8 cellular contexts compared by ENCODE assay signal in genomic region chr5:177369050-177369912, GRCh38. TPM values are rescaled to one million over a fixed set of nuclear protein-coding genes. Genes with fewer than 3 reads are reported as not detected.
DNase-seq lines count a peak whose midpoint lies in the region; ATAC-seq and TF ChIP-seq lines count a peak whose summit lies in the region.

No MANE protein-coding gene starts in this region.

- peak in 7 of 9 donors; percentile 45 to 64 (median 53) for TF ChIP-seq CTCF in heart right ventricle (IDR thresholded peaks at IDR 0.05)
- peak; percentile 86 for TF ChIP-seq CTCF in OCI-LY1 (IDR thresholded peaks at IDR 0.05; ENCODE audit: low read length)
- TF ChIP-seq CTCF in cardiac fibroblast (IDR thresholded peaks at IDR 0.05; ENCODE audit: low read depth, low read length), result peak; percentile 82
- peak; percentile 40 to 49 (median 45) for TF ChIP-seq CTCF in nephron (IDR thresholded peaks at IDR 0.05; ENCODE audit: unreplicated experiment in 3 of 3)

- DNase-seq in heart right ventricle, result no peak
- no peak for DNase-seq in Right ventricle myocardium superior
- DNase-seq in cardiac fibroblast (ENCODE audit: low read depth in 2 of 2), result peak; percentile 25 to 32
- DNase-seq in ureter (ENCODE audit: low spot score), result no peak
- DNase-seq in NCI-H1436 (lab: John Stamatoyannopoulos, UW), result no peak
- no peak for DNase-seq in NCI-H2171 treated with DMSO at 0.1 percent for 48 hours (lab: John Stamatoyannopoulos, UW)

- no peaks in the 10 kb centered on the region for H3K9me3 ChIP-seq in heart right ventricle
- no peaks in the 10 kb centered on the region for H3K9me3 ChIP-seq in OCI-LY1 (ENCODE audit: low read length)

- H3K27ac ChIP-seq in heart right ventricle (no peak overlapping the region), OCI-LY1 (ENCODE audit: low read depth, low read length, poor library complexity, severe bottlenecking) (peak overlapping the region; percentile 75)

- H4K20me1 ChIP-seq in OCI-LY1 (ENCODE audit: insufficient read depth, low read length), result no peaks in the 10 kb centered on the region

- peaks cover 3% of the 10 kb centered on the region for H3K36me3 Mint-ChIP-seq in nephron (ENCODE audit: low read depth)

- H3K79me2 ChIP-seq in OCI-LY1 (ENCODE audit: insufficient read depth, low read length), result no peaks in the 10 kb centered on the region

- H3K27ac Mint-ChIP-seq in nephron, result peak overlapping the region; percentile 49 to 93 (median 67)

- H3K4me3 ChIP-seq in heart right ventricle (no peak overlapping the region), OCI-LY1 (ENCODE audit: low read depth, low read length, poor library complexity, severe bottlenecking) (no peak overlapping the region), cardiac fibroblast (replicated peaks in 1 of 2; ENCODE audit: low read depth in 2 of 2, low read length in 2 of 2) (no peak overlapping the region)

- peaks cover 37% of the 10 kb centered on the region for H3K4me1 Mint-ChIP-seq in nephron

- no peaks in the 10 kb centered on the region for H3K27me3 Mint-ChIP-seq in nephron (ENCODE audit: low read depth)

- H2AFZ ChIP-seq in OCI-LY1 (ENCODE audit: low read length), result no peak overlapping the region

- intact Hi-C loops in heart right ventricle (cut with DNase I) (loop anchor here in 2 of 10 donors (10.0 kb wide), 2 partner anchors 54 to 254 kb away; partner anchors contain the start of gene MXD3 (in 1 of the 2)), Right ventricle myocardium superior (cut with DNase I) (no loop called here)

- H3K9me2 ChIP-seq in OCI-LY1 (ENCODE audit: low read depth, low read length), result no peaks in the 10 kb centered on the region

- WGBS in heart right ventricle, 2 donors, result 54 to 75% methylated on average over 7 of the region's 7 CpGs

- peak overlapping the region; percentile 12; the same call in 1 of the 2 replicates for H3K9ac ChIP-seq in OCI-LY1 (ENCODE audit: low read length)

- H3K27me3 ChIP-seq in heart right ventricle (no peaks in the 10 kb centered on the region), OCI-LY1 (ENCODE audit: insufficient read depth, low read length) (no peaks in the 10 kb centered on the region)

- no peak overlapping the region; the same call in 1 of the 2 replicates for H3K4me2 ChIP-seq in OCI-LY1 (ENCODE audit: low read length)

- ATAC-seq in heart right ventricle (peak in 1 of 8 donors; percentile 3), Right ventricle myocardium superior (ENCODE audit: poor library complexity) (no peak)

- peak overlapping the region; percentile 70 to 78 (median 77) for H3K4me3 Mint-ChIP-seq in nephron

- H3K4me1 ChIP-seq in heart right ventricle (peaks cover 3 to 65% (median 18%) of the 10 kb centered on the region in 9 donors), OCI-LY1 (ENCODE audit: insufficient read depth, low read length, severe bottlenecking) (peaks cover 29% of the 10 kb centered on the region)

- H3K36me3 ChIP-seq in heart right ventricle, result peaks cover 0 to 39% (median 0%) of the 10 kb centered on the region in 9 donors
- peaks cover 29% of the 10 kb centered on the region for H3K36me3 ChIP-seq in OCI-LY1 (ENCODE audit: insufficient read depth, low read length)

- no peaks in the 10 kb centered on the region for H3F3A ChIP-seq in OCI-LY1 (ENCODE audit: insufficient read depth, low read length)

- no peaks in the 10 kb centered on the region for H3K9me3 Mint-ChIP-seq in nephron

RNA-seq across cellular contexts. Expression of gene RGS14, which starts 11.6 kb away (rescaled TPM):
- 1 to 10 TPM; 2.2 to 9.6 (median 4.5) TPM for total RNA-seq in heart right ventricle
- polyA plus RNA-seq in heart right ventricle, result 1 to 10 TPM; 2.6 to 3.9 TPM
- total RNA-seq in Right ventricle myocardium superior, result 2.4 TPM
- total RNA-seq in ureter, result 17.3 TPM

RNA-seq across cellular contexts. Expression of gene SLC34A1, which starts 15.0 kb away (rescaled TPM):
- total RNA-seq in heart right ventricle, result under 1 TPM in 1 of 10 donors, not detected in 9; 0.12 TPM
- polyA plus RNA-seq in heart right ventricle, result not detected
- total RNA-seq in Right ventricle myocardium superior, result not detected
- not detected for total RNA-seq in ureter

RNA-seq across cellular contexts. Expression of gene LMAN2, which starts 17.8 kb away (rescaled TPM):
- total RNA-seq in heart right ventricle (100 to 1,000 TPM in 1 of 10 donors, 10 to 100 TPM in 9; 46.3 to 111 (median 56.3) TPM), Right ventricle myocardium superior (56.8 TPM), ureter (129 TPM)
- 100 to 1,000 TPM in 1 of 2 donors, 10 to 100 TPM in 1; 47.4 to 215 TPM for polyA plus RNA-seq in heart right ventricle

RNA-seq across cellular contexts. Expression of gene PFN3, which starts 31.2 kb away (rescaled TPM):
- total RNA-seq in heart right ventricle, result not detected
- polyA plus RNA-seq in heart right ventricle, result not detected
- not detected for total RNA-seq in Right ventricle myocardium superior
- total RNA-seq in ureter, result not detected

RNA-seq across cellular contexts. Expression of gene F12, which starts 40.1 kb away (rescaled TPM):
- under 1 TPM in 1 of 10 donors, not detected in 9; 0.25 TPM for total RNA-seq in heart right ventricle
- under 1 TPM; 0.28 to 0.37 TPM for polyA plus RNA-seq in heart right ventricle
- not detected for total RNA-seq in Right ventricle myocardium superior
- total RNA-seq in ureter, result 1.3 TPM

Comparison
In these comparisons a context has a peak if more than half of its experiments do, and no peak if none do; other contexts are left out.
1. DNase-seq: peak in cardiac fibroblast (2 of 2); none in heart right ventricle (0 of 2), Right ventricle myocardium superior (single experiment), ureter (single experiment), NCI-H1436 (single experiment) and NCI-H2171 treated with DMSO at 0.1 percent for 48 hours (single experiment).
2. Peak in every context shown above with its lines, with median percentiles within 50 percentile points of each other: CTCF ChIP-seq.